ENCODE assay signal across 1 cellular context in genomic region chr11:65383778-65384177, GRCh38.
TF ChIP-seq lines count a peak whose summit lies in the region.

No MANE protein-coding gene starts in this region.

TF ChIP-seq in HepG2, 621 proteins besides CTCF, POLR2A, EP300 and RAD21 (continued from another document):
- TF ChIP-seq, protein P1, sequence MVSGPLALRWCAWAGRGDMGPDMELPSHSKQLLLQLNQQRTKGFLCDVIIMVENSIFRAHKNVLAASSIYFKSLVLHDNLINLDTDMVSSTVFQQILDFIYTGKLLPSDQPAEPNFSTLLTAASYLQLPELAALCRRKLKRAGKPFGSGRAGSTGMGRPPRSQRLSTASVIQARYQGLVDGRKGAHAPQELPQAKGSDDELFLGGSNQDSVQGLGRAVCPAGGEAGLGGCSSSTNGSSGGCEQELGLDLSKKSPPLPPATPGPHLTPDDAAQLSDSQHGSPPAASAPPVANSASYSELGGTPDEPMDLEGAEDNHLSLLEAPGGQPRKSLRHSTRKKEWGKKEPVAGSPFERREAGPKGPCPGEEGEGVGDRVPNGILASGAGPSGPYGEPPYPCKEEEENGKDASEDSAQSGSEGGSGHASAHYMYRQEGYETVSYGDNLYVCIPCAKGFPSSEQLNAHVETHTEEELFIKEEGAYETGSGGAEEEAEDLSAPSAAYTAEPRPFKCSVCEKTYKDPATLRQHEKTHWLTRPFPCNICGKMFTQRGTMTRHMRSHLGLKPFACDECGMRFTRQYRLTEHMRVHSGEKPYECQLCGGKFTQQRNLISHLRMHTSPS (CRISPR knock-in tag; IDR thresholded peaks at IDR 0.05; ENCODE audit: low read depth), result no peak
- TF ChIP-seq, protein P2, sequence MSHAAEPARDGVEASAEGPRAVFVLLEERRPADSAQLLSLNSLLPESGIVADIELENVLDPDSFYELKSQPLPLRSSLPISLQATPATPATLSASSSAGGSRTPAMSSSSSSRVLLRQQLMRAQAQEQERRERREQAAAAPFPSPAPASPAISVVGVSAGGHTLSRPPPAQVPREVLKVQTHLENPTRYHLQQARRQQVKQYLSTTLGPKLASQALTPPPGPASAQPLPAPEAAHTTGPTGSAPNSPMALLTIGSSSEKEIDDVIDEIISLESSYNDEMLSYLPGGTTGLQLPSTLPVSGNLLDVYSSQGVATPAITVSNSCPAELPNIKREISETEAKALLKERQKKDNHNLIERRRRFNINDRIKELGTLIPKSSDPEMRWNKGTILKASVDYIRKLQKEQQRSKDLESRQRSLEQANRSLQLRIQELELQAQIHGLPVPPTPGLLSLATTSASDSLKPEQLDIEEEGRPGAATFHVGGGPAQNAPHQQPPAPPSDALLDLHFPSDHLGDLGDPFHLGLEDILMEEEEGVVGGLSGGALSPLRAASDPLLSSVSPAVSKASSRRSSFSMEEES (CRISPR knock-in tag; IDR thresholded peaks at IDR 0.05), result no peak
- TF ChIP-seq, protein P3, sequence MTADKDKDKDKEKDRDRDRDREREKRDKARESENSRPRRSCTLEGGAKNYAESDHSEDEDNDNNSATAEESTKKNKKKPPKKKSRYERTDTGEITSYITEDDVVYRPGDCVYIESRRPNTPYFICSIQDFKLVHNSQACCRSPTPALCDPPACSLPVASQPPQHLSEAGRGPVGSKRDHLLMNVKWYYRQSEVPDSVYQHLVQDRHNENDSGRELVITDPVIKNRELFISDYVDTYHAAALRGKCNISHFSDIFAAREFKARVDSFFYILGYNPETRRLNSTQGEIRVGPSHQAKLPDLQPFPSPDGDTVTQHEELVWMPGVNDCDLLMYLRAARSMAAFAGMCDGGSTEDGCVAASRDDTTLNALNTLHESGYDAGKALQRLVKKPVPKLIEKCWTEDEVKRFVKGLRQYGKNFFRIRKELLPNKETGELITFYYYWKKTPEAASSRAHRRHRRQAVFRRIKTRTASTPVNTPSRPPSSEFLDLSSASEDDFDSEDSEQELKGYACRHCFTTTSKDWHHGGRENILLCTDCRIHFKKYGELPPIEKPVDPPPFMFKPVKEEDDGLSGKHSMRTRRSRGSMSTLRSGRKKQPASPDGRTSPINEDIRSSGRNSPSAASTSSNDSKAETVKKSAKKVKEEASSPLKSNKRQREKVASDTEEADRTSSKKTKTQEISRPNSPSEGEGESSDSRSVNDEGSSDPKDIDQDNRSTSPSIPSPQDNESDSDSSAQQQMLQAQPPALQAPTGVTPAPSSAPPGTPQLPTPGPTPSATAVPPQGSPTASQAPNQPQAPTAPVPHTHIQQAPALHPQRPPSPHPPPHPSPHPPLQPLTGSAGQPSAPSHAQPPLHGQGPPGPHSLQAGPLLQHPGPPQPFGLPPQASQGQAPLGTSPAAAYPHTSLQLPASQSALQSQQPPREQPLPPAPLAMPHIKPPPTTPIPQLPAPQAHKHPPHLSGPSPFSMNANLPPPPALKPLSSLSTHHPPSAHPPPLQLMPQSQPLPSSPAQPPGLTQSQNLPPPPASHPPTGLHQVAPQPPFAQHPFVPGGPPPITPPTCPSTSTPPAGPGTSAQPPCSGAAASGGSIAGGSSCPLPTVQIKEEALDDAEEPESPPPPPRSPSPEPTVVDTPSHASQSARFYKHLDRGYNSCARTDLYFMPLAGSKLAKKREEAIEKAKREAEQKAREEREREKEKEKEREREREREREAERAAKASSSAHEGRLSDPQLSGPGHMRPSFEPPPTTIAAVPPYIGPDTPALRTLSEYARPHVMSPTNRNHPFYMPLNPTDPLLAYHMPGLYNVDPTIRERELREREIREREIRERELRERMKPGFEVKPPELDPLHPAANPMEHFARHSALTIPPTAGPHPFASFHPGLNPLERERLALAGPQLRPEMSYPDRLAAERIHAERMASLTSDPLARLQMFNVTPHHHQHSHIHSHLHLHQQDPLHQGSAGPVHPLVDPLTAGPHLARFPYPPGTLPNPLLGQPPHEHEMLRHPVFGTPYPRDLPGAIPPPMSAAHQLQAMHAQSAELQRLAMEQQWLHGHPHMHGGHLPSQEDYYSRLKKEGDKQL (CRISPR knock-in tag; IDR thresholded peaks at IDR 0.05; ENCODE audit: low read depth), result 0 out of 2 replicates have a peak, but pooled peaks have one; percentile 44
- no peak for TF ChIP-seq THYN1 (CRISPR knock-in tag; IDR thresholded peaks at IDR 0.05; ENCODE audit: borderline replicate concordance, low read depth)
- TF ChIP-seq ZNF121 (CRISPR knock-in tag; IDR thresholded peaks at IDR 0.05), result 0 out of 2 replicates have a peak, but pooled peaks have one; percentile 6
- TF ChIP-seq, protein P4, sequence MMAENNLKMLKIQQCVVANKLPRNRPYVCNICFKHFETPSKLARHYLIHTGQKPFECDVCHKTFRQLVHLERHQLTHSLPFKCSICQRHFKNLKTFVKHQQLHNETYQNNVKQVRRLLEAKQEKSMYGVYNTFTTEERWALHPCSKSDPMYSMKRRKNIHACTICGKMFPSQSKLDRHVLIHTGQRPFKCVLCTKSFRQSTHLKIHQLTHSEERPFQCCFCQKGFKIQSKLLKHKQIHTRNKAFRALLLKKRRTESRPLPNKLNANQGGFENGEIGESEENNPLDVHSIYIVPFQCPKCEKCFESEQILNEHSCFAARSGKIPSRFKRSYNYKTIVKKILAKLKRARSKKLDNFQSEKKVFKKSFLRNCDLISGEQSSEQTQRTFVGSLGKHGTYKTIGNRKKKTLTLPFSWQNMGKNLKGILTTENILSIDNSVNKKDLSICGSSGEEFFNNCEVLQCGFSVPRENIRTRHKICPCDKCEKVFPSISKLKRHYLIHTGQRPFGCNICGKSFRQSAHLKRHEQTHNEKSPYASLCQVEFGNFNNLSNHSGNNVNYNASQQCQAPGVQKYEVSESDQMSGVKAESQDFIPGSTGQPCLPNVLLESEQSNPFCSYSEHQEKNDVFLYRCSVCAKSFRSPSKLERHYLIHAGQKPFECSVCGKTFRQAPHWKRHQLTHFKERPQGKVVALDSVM (CRISPR knock-in tag; IDR thresholded peaks at IDR 0.05), result peak; percentile 82
- TF ChIP-seq, protein P5, sequence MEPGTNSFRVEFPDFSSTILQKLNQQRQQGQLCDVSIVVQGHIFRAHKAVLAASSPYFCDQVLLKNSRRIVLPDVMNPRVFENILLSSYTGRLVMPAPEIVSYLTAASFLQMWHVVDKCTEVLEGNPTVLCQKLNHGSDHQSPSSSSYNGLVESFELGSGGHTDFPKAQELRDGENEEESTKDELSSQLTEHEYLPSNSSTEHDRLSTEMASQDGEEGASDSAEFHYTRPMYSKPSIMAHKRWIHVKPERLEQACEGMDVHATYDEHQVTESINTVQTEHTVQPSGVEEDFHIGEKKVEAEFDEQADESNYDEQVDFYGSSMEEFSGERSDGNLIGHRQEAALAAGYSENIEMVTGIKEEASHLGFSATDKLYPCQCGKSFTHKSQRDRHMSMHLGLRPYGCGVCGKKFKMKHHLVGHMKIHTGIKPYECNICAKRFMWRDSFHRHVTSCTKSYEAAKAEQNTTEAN (CRISPR knock-in tag; conservative IDR thresholded peaks at IDR 0.05), result no peak
- no peak for TF ChIP-seq RFXAP (CRISPR knock-in tag; IDR thresholded peaks at IDR 0.05; ENCODE audit: borderline replicate concordance)
- no peak for TF ChIP-seq ZNF883 (CRISPR knock-in tag; IDR thresholded peaks at IDR 0.05; ENCODE audit: not compliant biosample characterization)
- 0 out of 2 replicates have a peak, but pooled peaks have one; percentile 42 for TF ChIP-seq RCOR2 (CRISPR knock-in tag; IDR thresholded peaks at IDR 0.05)
- TF ChIP-seq RARA (CRISPR knock-in tag; IDR thresholded peaks at IDR 0.05), result peak; percentile 53; the same call in 1 of the 2 replicates
- no peak for TF ChIP-seq ZNF558 (CRISPR knock-in tag; IDR thresholded peaks at IDR 0.05; ENCODE audit: borderline replicate concordance)
- TF ChIP-seq GATAD2A (CRISPR knock-in tag; IDR thresholded peaks at IDR 0.05), result peak; percentile 85
- no peak for TF ChIP-seq ZSCAN21 (CRISPR knock-in tag; IDR thresholded peaks at IDR 0.05; ENCODE audit: borderline replicate concordance)
- TF ChIP-seq SRY (CRISPR knock-in tag; IDR thresholded peaks at IDR 0.05), result no peak
- no peak for TF ChIP-seq CENPX (CRISPR knock-in tag; IDR thresholded peaks at IDR 0.05)
- TF ChIP-seq ZNF124 (CRISPR knock-in tag; IDR thresholded peaks at IDR 0.05), result no peak
- TF ChIP-seq, protein P6, sequence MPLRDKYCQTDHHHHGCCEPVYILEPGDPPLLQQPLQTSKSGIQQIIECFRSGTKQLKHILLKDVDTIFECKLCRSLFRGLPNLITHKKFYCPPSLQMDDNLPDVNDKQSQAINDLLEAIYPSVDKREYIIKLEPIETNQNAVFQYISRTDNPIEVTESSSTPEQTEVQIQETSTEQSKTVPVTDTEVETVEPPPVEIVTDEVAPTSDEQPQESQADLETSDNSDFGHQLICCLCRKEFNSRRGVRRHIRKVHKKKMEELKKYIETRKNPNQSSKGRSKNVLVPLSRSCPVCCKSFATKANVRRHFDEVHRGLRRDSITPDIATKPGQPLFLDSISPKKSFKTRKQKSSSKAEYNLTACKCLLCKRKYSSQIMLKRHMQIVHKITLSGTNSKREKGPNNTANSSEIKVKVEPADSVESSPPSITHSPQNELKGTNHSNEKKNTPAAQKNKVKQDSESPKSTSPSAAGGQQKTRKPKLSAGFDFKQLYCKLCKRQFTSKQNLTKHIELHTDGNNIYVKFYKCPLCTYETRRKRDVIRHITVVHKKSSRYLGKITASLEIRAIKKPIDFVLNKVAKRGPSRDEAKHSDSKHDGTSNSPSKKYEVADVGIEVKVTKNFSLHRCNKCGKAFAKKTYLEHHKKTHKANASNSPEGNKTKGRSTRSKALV (CRISPR knock-in tag; IDR thresholded peaks at IDR 0.05), result no peak
- no peak for TF ChIP-seq AKAP8 (CRISPR knock-in tag; IDR thresholded peaks at IDR 0.05)
- TF ChIP-seq ZNF790 (CRISPR knock-in tag; IDR thresholded peaks at IDR 0.05; ENCODE audit: borderline replicate concordance), result no peak
- TF ChIP-seq ZNF383 (CRISPR knock-in tag; IDR thresholded peaks at IDR 0.05; ENCODE audit: borderline replicate concordance), result no peak
- TF ChIP-seq ZNF775 (CRISPR knock-in tag; IDR thresholded peaks at IDR 0.05; ENCODE audit: borderline replicate concordance), result no peak
- TF ChIP-seq ZBTB1 (CRISPR knock-in tag; IDR thresholded peaks at IDR 0.05; ENCODE audit: borderline replicate concordance), result no peak
- no peak for TF ChIP-seq ZSCAN22 (CRISPR knock-in tag; IDR thresholded peaks at IDR 0.05)
- no peak for TF ChIP-seq SMC3 (IDR thresholded peaks at IDR 0.05; ENCODE audit: low read length)
- TF ChIP-seq HDAC1 (CRISPR knock-in tag; IDR thresholded peaks at IDR 0.05), result no peak
- TF ChIP-seq RELA (CRISPR knock-in tag; IDR thresholded peaks at IDR 0.05), result no peak
- no peak for TF ChIP-seq ZNF24 (IDR thresholded peaks at IDR 0.05)
- TF ChIP-seq ZNF20 (CRISPR knock-in tag; IDR thresholded peaks at IDR 0.05), result no peak
- TF ChIP-seq SOX5 (CRISPR knock-in tag; IDR thresholded peaks at IDR 0.05; ENCODE audit: borderline replicate concordance), result peak; percentile 73
- TF ChIP-seq ZNF530 (CRISPR knock-in tag; IDR thresholded peaks at IDR 0.05; ENCODE audit: low read depth), result no peak
- no peak for TF ChIP-seq AHR (CRISPR knock-in tag; IDR thresholded peaks at IDR 0.05)
- TF ChIP-seq ZNF777 (CRISPR knock-in tag; IDR thresholded peaks at IDR 0.05), result no peak
- TF ChIP-seq ZNF225 (CRISPR knock-in tag; IDR thresholded peaks at IDR 0.05), result no peak
- TF ChIP-seq ZNF317 (CRISPR knock-in tag; IDR thresholded peaks at IDR 0.05), result no peak
- TF ChIP-seq ZNF589 (CRISPR knock-in tag; conservative IDR thresholded peaks at IDR 0.05), result no peak
- TF ChIP-seq, protein P7, sequence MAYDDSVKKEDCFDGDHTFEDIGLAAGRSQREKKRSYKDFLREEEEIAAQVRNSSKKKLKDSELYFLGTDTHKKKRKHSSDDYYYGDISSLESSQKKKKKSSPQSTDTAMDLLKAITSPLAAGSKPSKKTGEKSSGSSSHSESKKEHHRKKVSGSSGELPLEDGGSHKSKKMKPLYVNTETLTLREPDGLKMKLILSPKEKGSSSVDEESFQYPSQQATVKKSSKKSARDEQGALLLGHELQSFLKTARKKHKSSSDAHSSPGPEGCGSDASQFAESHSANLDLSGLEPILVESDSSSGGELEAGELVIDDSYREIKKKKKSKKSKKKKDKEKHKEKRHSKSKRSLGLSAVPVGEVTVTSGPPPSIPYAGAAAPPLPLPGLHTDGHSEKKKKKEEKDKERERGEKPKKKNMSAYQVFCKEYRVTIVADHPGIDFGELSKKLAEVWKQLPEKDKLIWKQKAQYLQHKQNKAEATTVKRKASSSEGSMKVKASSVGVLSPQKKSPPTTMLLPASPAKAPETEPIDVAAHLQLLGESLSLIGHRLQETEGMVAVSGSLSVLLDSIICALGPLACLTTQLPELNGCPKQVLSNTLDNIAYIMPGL (CRISPR knock-in tag; IDR thresholded peaks at IDR 0.05; ENCODE audit: borderline replicate concordance in 1 of 2, low read depth in 1 of 2), result no peak
- no peak for TF ChIP-seq NR2F6 (IDR thresholded peaks at IDR 0.05)
- no peak for TF ChIP-seq NR2F6 (CRISPR knock-in tag; IDR thresholded peaks at IDR 0.05)
- no peak; the same call in 1 of the 2 replicates for TF ChIP-seq FOXO1 (CRISPR knock-in tag; IDR thresholded peaks at IDR 0.05)
- no peak for TF ChIP-seq SYNCRIP (IDR thresholded peaks at IDR 0.05; ENCODE audit: insufficient read depth, low read depth, low read length)
- TF ChIP-seq, protein P8, sequence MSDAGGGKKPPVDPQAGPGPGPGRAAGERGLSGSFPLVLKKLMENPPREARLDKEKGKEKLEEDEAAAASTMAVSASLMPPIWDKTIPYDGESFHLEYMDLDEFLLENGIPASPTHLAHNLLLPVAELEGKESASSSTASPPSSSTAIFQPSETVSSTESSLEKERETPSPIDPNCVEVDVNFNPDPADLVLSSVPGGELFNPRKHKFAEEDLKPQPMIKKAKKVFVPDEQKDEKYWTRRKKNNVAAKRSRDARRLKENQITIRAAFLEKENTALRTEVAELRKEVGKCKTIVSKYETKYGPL (CRISPR knock-in tag; IDR thresholded peaks at IDR 0.05), result no peak
- TF ChIP-seq TCF7 (IDR thresholded peaks at IDR 0.05; ENCODE audit: low read depth), result peak; percentile 79
